ENCODE assay signal across 7 cellular contexts in the genomic region with DNA sequence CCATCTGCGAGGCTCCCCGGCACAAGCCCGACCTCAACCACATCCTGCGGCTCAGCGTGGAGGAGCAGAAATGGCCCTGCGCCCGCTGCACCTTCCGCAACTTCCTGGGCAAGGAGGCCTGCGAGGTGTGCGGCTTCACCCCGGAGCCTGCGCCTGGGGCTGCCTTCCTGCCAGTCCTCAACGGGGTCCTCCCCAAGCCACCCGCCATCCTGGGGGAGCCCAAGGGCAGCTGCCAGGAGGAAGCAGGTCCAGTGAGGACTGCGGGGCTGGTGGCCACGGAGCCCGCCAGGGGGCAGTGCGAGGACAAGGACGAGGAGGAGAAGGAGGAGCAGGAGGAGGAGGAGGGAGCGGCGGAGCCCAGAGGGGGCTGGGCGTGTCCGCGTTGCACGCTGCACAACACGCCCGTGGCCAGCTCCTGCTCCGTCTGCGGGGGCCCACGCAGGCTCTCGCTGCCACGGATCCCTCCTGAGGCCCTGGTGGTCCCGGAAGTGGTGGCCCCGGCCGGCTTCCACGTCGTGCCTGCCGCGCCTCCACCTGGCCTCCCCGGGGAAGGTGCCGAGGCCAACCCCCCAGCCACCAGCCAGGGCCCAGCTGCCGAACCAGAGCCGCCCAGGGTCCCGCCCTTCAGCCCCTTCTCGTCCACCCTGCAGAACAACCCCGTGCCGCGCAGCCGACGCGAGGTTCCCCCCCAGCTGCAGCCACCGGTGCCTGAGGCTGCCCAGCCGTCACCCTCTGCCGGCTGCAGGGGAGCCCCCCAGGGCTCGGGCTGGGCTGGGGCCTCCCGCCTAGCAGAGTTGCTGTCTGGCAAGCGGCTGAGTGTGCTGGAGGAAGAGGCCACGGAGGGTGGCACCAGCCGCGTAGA. TPM values are rescaled to one million over a fixed set of nuclear protein-coding genes. Genes with fewer than 3 reads are reported as not detected.
A peak's percentile ranks its signal among the peaks of the same experiment; 100 is the strongest.
DNase-seq lines count a peak whose midpoint lies in the region; ATAC-seq, FAIRE-seq and TF ChIP-seq lines count a peak whose summit lies in the region.
"Had no signal": no experiment of that assay in that cellular context is flagged by ENCODE, and none has a peak within 500 bp of the region (broad histone marks: within the 10 kb centered on the region; RNA-seq: fewer than 3 reads in every experiment).

No MANE protein-coding gene starts in this region.

- POLR2A ChIA-PET in MCF 10A (lab: Yijun Ruan, JAX): no interaction called here

- no peak overlapping the region for H2BK12ac ChIP-seq in mesenchymal stem cell (ENCODE audit: low read length in 2 of 2)

- H2AFZ ChIP-seq in mesenchymal stem cell (ENCODE audit: low read depth, low read length): no peak overlapping the region

- no peak overlapping the region for H3K14ac ChIP-seq in mesenchymal stem cell (ENCODE audit: low read length in 2 of 2)

- peaks cover 59% of the 10 kb centered on the region for H3K79me1 ChIP-seq in mesenchymal stem cell (replicated peaks; ENCODE audit: low read length, poor library complexity, severe bottlenecking)

- H3K36me3 ChIP-seq in breast epithelium (peaks cover 3% of the 10 kb centered on the region), pancreas (peaks cover 4 to 28% (median 9%) of the 10 kb centered on the region in 3 donors), mesenchymal stem cell (ENCODE audit: control insufficient read depth in 1 of 2, insufficient read depth in 2 of 2, low read depth in 1 of 2, low read length in 2 of 2) (peaks cover 23 to 90% of the 10 kb centered on the region in 2 experiments)

- H3K4me3 ChIP-seq in breast epithelium: peak overlapping the region in 2 of 3 donors; percentile 28 to 62
- H3K4me3 ChIP-seq in pancreas: no peak overlapping the region
- H3K4me3 ChIP-seq in mesenchymal stem cell (ENCODE audit: insufficient read depth in 1 of 2, low read depth in 1 of 2, low read length in 2 of 2): no peak overlapping the region

- no peak overlapping the region for H3K9ac ChIP-seq in mesenchymal stem cell (ENCODE audit: low read length)

- no peaks in the 10 kb centered on the region for H3K27me3 Mint-ChIP-seq in MCF 10A (ENCODE audit: insufficient read depth, unreplicated experiment)
- H3K27me3 Mint-ChIP-seq: dendritic cell treated with granulocyte-macrophage colony-stimulating factor and Interleukin-4, amounts not matched to agents 40 ng/mL and 50 ng/mL, for 4 days had no signal

- H3K27ac Mint-ChIP-seq in MCF 10A (ENCODE audit: low read depth, unreplicated experiment): no peak overlapping the region
- H3K27ac Mint-ChIP-seq: dendritic cell treated with granulocyte-macrophage colony-stimulating factor and Interleukin-4, amounts not matched to agents 40 ng/mL and 50 ng/mL, for 4 days had no signal

- DNase-seq in breast epithelium (ENCODE audit: low spot score in 2 of 2) (peak; percentile 75 to 78), MCF 10A (ENCODE audit: unreplicated experiment) (no peak), cerebellar cortex (ENCODE audit: low spot score) (peak; percentile 90), pancreas (peak in 5 of 6 donors; percentile 67 to 88 (median 70)), mesenchymal stem cell (no peak)

- no peaks in the 10 kb centered on the region for H3K4me1 Mint-ChIP-seq in MCF 10A (ENCODE audit: insufficient read depth, unreplicated experiment)

- H4K8ac ChIP-seq in mesenchymal stem cell (ENCODE audit: low read length): no peak overlapping the region

- no peak overlapping the region for H2BK15ac ChIP-seq in mesenchymal stem cell (ENCODE audit: low read depth, poor library complexity, severe bottlenecking)

- H3K4me3 Mint-ChIP-seq in MCF 10A (ENCODE audit: unreplicated experiment): no peak overlapping the region
- H3K4me3 Mint-ChIP-seq: dendritic cell treated with granulocyte-macrophage colony-stimulating factor and Interleukin-4, amounts not matched to agents 40 ng/mL and 50 ng/mL, for 4 days had no signal

- H3K4me2 ChIP-seq in mesenchymal stem cell (ENCODE audit: low read length, poor library complexity, severe bottlenecking): no peak overlapping the region

- no TSS peak for BruUV-seq in MCF 10A (replicated peaks; lab: Mats Ljungman, UMichigan)

- H3K18ac ChIP-seq in mesenchymal stem cell (ENCODE audit: low read depth in 1 of 2, low read length in 2 of 2): no peak overlapping the region

- TF ChIP-seq CTCF in breast epithelium (IDR thresholded peaks at IDR 0.05) (peak; percentile 48 to 76 (median 53)), MCF 10A (IDR thresholded peaks at IDR 0.05; ENCODE audit: unreplicated experiment) (no peak), pancreas (IDR thresholded peaks at IDR 0.05) (peak in 3 of 4 donors; percentile 9 to 31 (median 24))

- no peak overlapping the region for H2BK5ac ChIP-seq in mesenchymal stem cell (ENCODE audit: low read depth, low read length, poor library complexity, severe bottlenecking)

- no peaks in the 10 kb centered on the region for H3K9me3 ChIP-seq in breast epithelium
- no peaks in the 10 kb centered on the region for H3K9me3 ChIP-seq in pancreas
- H3K9me3 ChIP-seq in mesenchymal stem cell (ENCODE audit: control insufficient read depth, low read length): no peaks in the 10 kb centered on the region

- ATAC-seq in pancreas (peak; percentile 58 to 89 (median 80)), GM19023 (IDR thresholded peaks at IDR 0.05; ENCODE audit: unreplicated experiment) (no peak)

- H3K4me1 ChIP-seq in breast epithelium (no peaks in the 10 kb centered on the region), pancreas (no peaks in the 10 kb centered on the region), mesenchymal stem cell (ENCODE audit: control insufficient read depth, insufficient read depth, low read depth, low read length) (peaks cover 11% of the 10 kb centered on the region)

- no peak for TF ChIP-seq POLR2A in breast epithelium (IDR thresholded peaks at IDR 0.05)

- H4K91ac ChIP-seq in mesenchymal stem cell (ENCODE audit: low read length): no peak overlapping the region

- no peak for FAIRE-seq in pancreas (lab: Jason Lieb, UNC)

- no peak overlapping the region for H3K23ac ChIP-seq in mesenchymal stem cell (ENCODE audit: low read length in 2 of 2)

- CTCF ChIA-PET in MCF 10A (lab: Yijun Ruan, JAX): interaction anchor here (0.7 kb wide), 1 partner anchor 19 kb away, joined by 3 read pairs; no protein-coding TSS in a partner anchor

- H3K27ac ChIP-seq in breast epithelium (no peak overlapping the region), pancreas (no peak overlapping the region), mesenchymal stem cell (ENCODE audit: low read length, poor library complexity, severe bottlenecking) (no peak overlapping the region)

- no peak overlapping the region for H2BK120ac ChIP-seq in mesenchymal stem cell (ENCODE audit: low read depth, low read length)

- no peak overlapping the region for H2AK5ac ChIP-seq in mesenchymal stem cell (ENCODE audit: low read length, severe bottlenecking)

- intact Hi-C loops in breast epithelium (cut with DNase I; ENCODE audit: low total_unique reads): loop anchor here (1.0 kb wide), 1 partner anchor 18 kb away; no protein-coding TSS in a partner anchor
- intact Hi-C loops in MCF 10A (cut with micrococcal nuclease): no loop called here
- intact Hi-C loops in pancreas (cut with DNase I): no loop called here

- WGBS in pancreas, 2 donors: 72 to 82% methylated on average over 43 to 60 of the region's 60 CpGs
- WGBS in mesenchymal stem cell: 96% methylated on average over 57 of the region's 60 CpGs

- no peaks in the 10 kb centered on the region for H3K27me3 ChIP-seq in breast epithelium
- H3K27me3 ChIP-seq in pancreas: no peaks in the 10 kb centered on the region
- no peaks in the 10 kb centered on the region for H3K27me3 ChIP-seq in mesenchymal stem cell (ENCODE audit: control insufficient read depth in 1 of 2, insufficient read depth in 1 of 2, low read length in 2 of 2)

- H3K4ac ChIP-seq in mesenchymal stem cell (ENCODE audit: low read depth in 1 of 2, low read length in 2 of 2): no peak overlapping the region

- peaks cover 6% of the 10 kb centered on the region for H3K36me3 Mint-ChIP-seq in MCF 10A (ENCODE audit: insufficient read depth, unreplicated experiment)

- no peaks in the 10 kb centered on the region for H3K9me3 Mint-ChIP-seq in MCF 10A (ENCODE audit: unreplicated experiment)
- H3K9me3 Mint-ChIP-seq: dendritic cell treated with granulocyte-macrophage colony-stimulating factor and Interleukin-4, amounts not matched to agents 40 ng/mL and 50 ng/mL, for 4 days had no signal

RNA-seq across cellular contexts. Expression of a gene that starts 13.1 kb away (rescaled TPM):
- total RNA-seq in breast epithelium (not detected), MCF 10A (2022) (not detected in 2 replicates), pancreas (1 to 10 TPM in 1 of 6 donors, under 1 TPM in 5; 0.09 to 1.0 (median 0.70) TPM)
- under 1 TPM; 0.38 to 0.72 TPM for polyA plus RNA-seq in pancreas
- 0.03 TPM for polyA plus RNA-seq in mesenchymal stem cell (2013, experiment 1 of 2)
- polyA plus RNA-seq in mesenchymal stem cell (2013, experiment 2 of 2): not detected

RNA-seq across cellular contexts. Expression of a gene that starts 19.6 kb away (rescaled TPM):
- total RNA-seq in breast epithelium: 10 to 100 TPM; 15.4 to 27.2 (median 15.5) TPM
- 68.2 and 81.1 TPM in 2 replicates for total RNA-seq in MCF 10A (2022)
- total RNA-seq in pancreas: 10 to 100 TPM; 25.4 to 53.6 (median 37.2) TPM
- 10 to 100 TPM; 48.3 to 75.7 TPM for polyA plus RNA-seq in pancreas
- polyA plus RNA-seq in mesenchymal stem cell (2013, experiment 1 of 2): 22.1 TPM
- polyA plus RNA-seq in mesenchymal stem cell (2013, experiment 2 of 2): 19.9 TPM

RNA-seq across cellular contexts. Expression of a gene that starts 19.7 kb away (rescaled TPM):
- 1 to 10 TPM in 1 of 3 donors, under 1 TPM in 2; 0.32 to 1.9 (median 0.66) TPM for total RNA-seq in breast epithelium
- total RNA-seq in MCF 10A (2022): not detected in 2 replicates
- total RNA-seq in pancreas: under 1 TPM in 4 of 6 donors, not detected in 2; 0.08 to 0.28 (median 0.14) TPM
- under 1 TPM; 0.05 to 0.27 TPM for polyA plus RNA-seq in pancreas
- polyA plus RNA-seq in mesenchymal stem cell (2013, experiment 1 of 2): 0.62 TPM
- polyA plus RNA-seq in mesenchymal stem cell (2013, experiment 2 of 2): 0.64 TPM

RNA-seq across cellular contexts. Expression of a gene that starts 22.6 kb away (rescaled TPM):
- total RNA-seq in breast epithelium: 10 to 100 TPM; 22.2 to 36.1 (median 31.9) TPM
- total RNA-seq in MCF 10A (2022): 45.6 and 47.4 TPM in 2 replicates
- 10 to 100 TPM; 29.7 to 48.4 (median 40.0) TPM for total RNA-seq in pancreas
- 100 to 1,000 TPM in 1 of 2 donors, 10 to 100 TPM in 1; 79.5 to 165 TPM for polyA plus RNA-seq in pancreas
- 18.5 TPM for polyA plus RNA-seq in mesenchymal stem cell (2013, experiment 1 of 2)
- polyA plus RNA-seq in mesenchymal stem cell (2013, experiment 2 of 2): 17.1 TPM

RNA-seq across cellular contexts. Expression of a gene that starts 42.7 kb away (rescaled TPM):
- 10 to 100 TPM; 17.6 to 29.1 (median 20.6) TPM for total RNA-seq in breast epithelium
- 17.1 and 17.7 TPM in 2 replicates for total RNA-seq in MCF 10A (2022)
- total RNA-seq in pancreas: 10 to 100 TPM; 19.4 to 42.4 (median 30.6) TPM
- 10 to 100 TPM; 47.0 to 71.4 TPM for polyA plus RNA-seq in pancreas
- polyA plus RNA-seq in mesenchymal stem cell (2013, experiment 1 of 2): 11.2 TPM
- 12.0 TPM for polyA plus RNA-seq in mesenchymal stem cell (2013, experiment 2 of 2)

Comparison
In these comparisons a context has a peak if more than half of its experiments do, and no peak if none do; other contexts are left out.
1. DNase-seq: peak in breast epithelium (2 of 2), cerebellar cortex (single experiment) and pancreas (5 of 6); none in MCF 10A (single experiment) and mesenchymal stem cell (single experiment).
2. H3K4me3 ChIP-seq: peak in breast epithelium (2 of 3); none in pancreas (0 of 4) and mesenchymal stem cell (0 of 2).